Comparison of ENCODE assay signal across 21 cellular contexts in genomic region chr7:28163955-28164354, GRCh38. TPM values are rescaled to one million over a fixed set of nuclear protein-coding genes. Genes with fewer than 3 reads are reported as not detected.
A peak's percentile ranks its signal among the peaks of the same experiment; 100 is the strongest.
DNase-seq lines count a peak whose midpoint lies in the region; ATAC-seq and TF ChIP-seq lines count a peak whose summit lies in the region.
"Had no signal": no experiment of that assay in that cellular context is flagged by ENCODE, and none has a peak within 500 bp of the region (broad histone marks: within the 10 kb centered on the region; RNA-seq: fewer than 3 reads in every experiment).

No MANE protein-coding gene starts in this region.

- H3K27me3 ChIP-seq in SJCRH30 (no peaks in the 10 kb centered on the region), neural progenitor cell (no peaks in the 10 kb centered on the region)
- H3K27me3 ChIP-seq: body of pancreas, esophagus squamous epithelium, left lung, spleen, transverse colon had no signal

- no peaks in the 10 kb centered on the region for H3K9me3 Mint-ChIP-seq in neural progenitor cell
- no peaks in the 10 kb centered on the region for H3K9me3 Mint-ChIP-seq in activated CD8-positive, alpha-beta T cell treated with anti-CD3 and anti-CD28 coated beads, Interleukin-2, amount 10 ng/mL, durations not matched to agents 7 days and 5 days (ENCODE audit: insufficient read depth)
- H3K9me3 Mint-ChIP-seq: CD8-positive, alpha-beta memory T cell; stimulated activated effector memory CD8-positive, alpha-beta T cell treated with anti-CD3 and anti-CD28 coated beads, Interleukin-12 subunit alpha, Interleukin-12 subunit beta, amount 100 ng/mL, for 72 hours had no signal

- H3K4me1 ChIP-seq in SJCRH30, result peaks cover 17% of the 10 kb centered on the region
- H3K4me1 ChIP-seq in neural progenitor cell, result no peaks in the 10 kb centered on the region
- H3K4me1 ChIP-seq: body of pancreas had no signal

- no peaks in the 10 kb centered on the region for H3K27me3 Mint-ChIP-seq in neural progenitor cell (ENCODE audit: insufficient read depth, low read depth)
- no peaks in the 10 kb centered on the region for H3K27me3 Mint-ChIP-seq in activated CD8-positive, alpha-beta T cell treated with anti-CD3 and anti-CD28 coated beads, Interleukin-2, amount 10 ng/mL, durations not matched to agents 7 days and 5 days (ENCODE audit: low read depth)
- H3K27me3 Mint-ChIP-seq: CD8-positive, alpha-beta memory T cell; T-helper 17 cell had no signal

- intact Hi-C loops in left ventricle myocardium superior (cut with micrococcal nuclease), result no loop called here
- intact Hi-C loops in Right ventricle myocardium superior (cut with DNase I), result no loop called here

- H3K4me1 Mint-ChIP-seq in neural progenitor cell, result peaks cover 16% of the 10 kb centered on the region
- no peaks in the 10 kb centered on the region for H3K4me1 Mint-ChIP-seq in activated CD8-positive, alpha-beta T cell treated with anti-CD3 and anti-CD28 coated beads, Interleukin-2, amount 10 ng/mL, durations not matched to agents 7 days and 5 days (ENCODE audit: low read depth)

- H3K27ac ChIP-seq in SJCRH30, result no peak overlapping the region
- H3K27ac ChIP-seq in neural progenitor cell, result no peak overlapping the region
- H3K27ac ChIP-seq: body of pancreas, esophagus squamous epithelium, left lung, transverse colon had no signal

- no peaks in the 10 kb centered on the region for H3K9me3 ChIP-seq in SJCRH30 (replicated peaks)
- no peaks in the 10 kb centered on the region for H3K9me3 ChIP-seq in neural progenitor cell (ENCODE audit: low read depth)
- H3K9me3 ChIP-seq: body of pancreas, esophagus squamous epithelium, left lung, spleen, transverse colon had no signal

- no peaks in the 10 kb centered on the region for H3K79me2 ChIP-seq in neural progenitor cell (ENCODE audit: low read depth)

- POLR2A ChIA-PET in activated CD8-positive, alpha-beta T cell treated with anti-CD3 and anti-CD28 coated beads, Interleukin-2, amount 10 ng/mL, durations not matched to agents 7 days and 5 days (lab: Charles Lee), result no interaction called here

- no peak overlapping the region for H3K4me3 Mint-ChIP-seq in neural progenitor cell
- H3K4me3 Mint-ChIP-seq in activated CD8-positive, alpha-beta T cell treated with anti-CD3 and anti-CD28 coated beads, Interleukin-2, amount 10 ng/mL, durations not matched to agents 7 days and 5 days, result no peak overlapping the region
- H3K4me3 Mint-ChIP-seq: CD8-positive, alpha-beta memory T cell; stimulated activated effector memory CD8-positive, alpha-beta T cell treated with anti-CD3 and anti-CD28 coated beads, Interleukin-12 subunit alpha, Interleukin-12 subunit beta, amount 100 ng/mL, for 72 hours; T-helper 17 cell had no signal

- DNase-seq in left ventricle myocardium superior, result no peak
- DNase-seq in Right ventricle myocardium superior, result no peak
- peak; percentile 15 to 44 for DNase-seq in SJCRH30
- DNase-seq in fibroblast of mammary gland (ENCODE audit: low read depth), result peak; percentile 88
- no peak for DNase-seq in neural progenitor cell (ENCODE audit: low spot score)
- no peak for DNase-seq in activated CD8-positive, alpha-beta T cell treated with anti-CD3 and anti-CD28 coated beads, Interleukin-2, amount 10 ng/mL, durations not matched to agents 7 days and 5 days
- no peak for DNase-seq in NCI-H1092 treated with DMSO at 0.1 percent for 48 hours (lab: John Stamatoyannopoulos, UW)
- DNase-seq in RKO (ENCODE audit: low spot score), result no peak
- DNase-seq: 8988T; activated CD8-positive, alpha-beta memory T cell treated with anti-CD3 and anti-CD28 coated beads, Interleukin-2, amount 50 U/mL, for 4 hours; body of pancreas; CD8-positive, alpha-beta memory T cell; esophagus squamous epithelium; left lung; NCI-H345; posterior cingulate gyrus; SHP77; spleen; T-helper 17 cell; transverse colon had no signal

- H2AFZ ChIP-seq in neural progenitor cell (replicated peaks), result no peak overlapping the region

- CTCF ChIA-PET in activated CD8-positive, alpha-beta T cell treated with anti-CD3 and anti-CD28 coated beads, Interleukin-2, amount 10 ng/mL, durations not matched to agents 7 days and 5 days (lab: Charles Lee), result interaction anchor here (0.8 kb wide), 1 partner anchor 134 kb away, joined by 3 read pairs; no protein-coding TSS in a partner anchor

- no peak overlapping the region for H3K9ac ChIP-seq in neural progenitor cell

- H3K27ac Mint-ChIP-seq in neural progenitor cell, result no peak overlapping the region
- H3K27ac Mint-ChIP-seq in activated CD8-positive, alpha-beta T cell treated with anti-CD3 and anti-CD28 coated beads, Interleukin-2, amount 10 ng/mL, durations not matched to agents 7 days and 5 days, result no peak overlapping the region
- H3K27ac Mint-ChIP-seq: T-helper 17 cell had no signal

- no peak overlapping the region for H3K4me2 ChIP-seq in neural progenitor cell

- TF ChIP-seq CTCF in fibroblast of mammary gland (conservative IDR thresholded peaks at IDR 0.05; ENCODE audit: control insufficient read depth, insufficient read depth, low read depth, low read length) (no peak), neural progenitor cell (IDR thresholded peaks at IDR 0.05) (no peak)

- H3F3A ChIP-seq in neural progenitor cell (ENCODE audit: low read depth), result no peaks in the 10 kb centered on the region

- no peaks in the 10 kb centered on the region for H4K20me1 ChIP-seq in neural progenitor cell (ENCODE audit: low read depth)

- H3K4me3 ChIP-seq in SJCRH30, result no peak overlapping the region
- H3K4me3 ChIP-seq in fibroblast of mammary gland (ENCODE audit: control insufficient read depth, low read depth, low read length), result no peak overlapping the region
- no peak overlapping the region for H3K4me3 ChIP-seq in neural progenitor cell
- H3K4me3 ChIP-seq: body of pancreas, esophagus squamous epithelium, left lung, spleen, transverse colon had no signal

- no peaks in the 10 kb centered on the region for H3K36me3 Mint-ChIP-seq in neural progenitor cell
- H3K36me3 Mint-ChIP-seq in activated CD8-positive, alpha-beta T cell treated with anti-CD3 and anti-CD28 coated beads, Interleukin-2, amount 10 ng/mL, durations not matched to agents 7 days and 5 days (ENCODE audit: low read depth), result no peaks in the 10 kb centered on the region
- H3K36me3 Mint-ChIP-seq: stimulated activated effector memory CD8-positive, alpha-beta T cell treated with anti-CD3 and anti-CD28 coated beads, Interleukin-12 subunit alpha, Interleukin-12 subunit beta, amount 100 ng/mL, for 72 hours had no signal

- ATAC-seq in left ventricle myocardium superior, result peak; percentile 46
- no peak for ATAC-seq in Right ventricle myocardium superior (ENCODE audit: poor library complexity)
- ATAC-seq in activated CD8-positive, alpha-beta T cell treated with anti-CD3 and anti-CD28 coated beads, Interleukin-2, amount 10 ng/mL, durations not matched to agents 7 days and 5 days, result no peak
- ATAC-seq: body of pancreas; left lung; stimulated activated effector memory CD8-positive, alpha-beta T cell treated with anti-CD3 and anti-CD28 coated beads, Interleukin-12 subunit alpha, Interleukin-12 subunit beta, amount 100 ng/mL, for 72 hours; T-helper 17 cell had no signal

- H3K36me3 ChIP-seq in SJCRH30 (no peaks in the 10 kb centered on the region), neural progenitor cell (no peaks in the 10 kb centered on the region)
- H3K36me3 ChIP-seq: esophagus squamous epithelium, left lung, transverse colon had no signal

RNA-seq across cellular contexts. Expression of gene JAZF1, which starts 16.6 kb away (rescaled TPM):
- total RNA-seq in left ventricle myocardium superior (23.2 TPM), Right ventricle myocardium superior (22.1 TPM), neural progenitor cell (ENCODE audit: low replicate concordance) (1.3 and 3.1 TPM in 2 replicates)
- 10.3 and 10.5 TPM in 2 replicates for total RNA-seq in SJCRH30 (2014; rRNA removed; shearing (Covaris generic))
- total RNA-seq in activated CD8-positive, alpha-beta T cell treated with anti-CD3 and anti-CD28 coated beads, Interleukin-2, amount 10 ng/mL, durations not matched to agents 7 days and 5 days, result 1 to 10 TPM; 2.8 to 3.3 TPM

Comparison
In these comparisons a context has a peak if more than half of its experiments do, and no peak if none do; other contexts are left out.
1. DNase-seq: peak in SJCRH30 (2 of 2) and fibroblast of mammary gland (single experiment); none in left ventricle myocardium superior (single experiment), Right ventricle myocardium superior (single experiment), neural progenitor cell (single experiment), activated CD8-positive, alpha-beta T cell treated with anti-CD3 and anti-CD28 coated beads, Interleukin-2, amount 10 ng/mL, durations not matched to agents 7 days and 5 days (single experiment), NCI-H1092 treated with DMSO at 0.1 percent for 48 hours (single experiment) and RKO (single experiment).